In genomic region chr15:51062736-51063135, GRCh38 we compare ENCODE assay signal across 32 cellular contexts. TPM values are rescaled to one million over a fixed set of nuclear protein-coding genes. Genes with fewer than 3 reads are reported as not detected.
"Had no signal": no experiment of that assay in that cellular context is flagged by ENCODE, and none has a peak within 500 bp of the region (broad histone marks: within the 10 kb centered on the region; RNA-seq: fewer than 3 reads in every experiment).

No MANE protein-coding gene starts in this region.

- H3K27ac ChIP-seq: esophagus muscularis mucosa, foreskin keratinocyte, gastrocnemius medialis, heart left ventricle, hepatocyte, WERI-Rb-1 had no signal

- ATAC-seq: activated CD4-positive, CD25-positive, alpha-beta regulatory T cell treated with anti-CD3 and anti-CD28 coated beads, Interleukin-2, amount 50 U/mL, for 24 hours; activated CD8-positive, alpha-beta T cell treated with anti-CD3 and anti-CD28 coated beads for 36 hours; activated T-cell treated with anti-CD3 and anti-CD28 coated beads, Interleukin-2, amount 50 U/mL, for 4 hours; activated T-helper 17 cell treated with anti-CD3 and anti-CD28 coated beads, Interleukin-2, amount 50 U/mL, for 72 hours; effector memory CD8-positive, alpha-beta T cell; foreskin keratinocyte; gastrocnemius medialis; heart left ventricle; T-helper 17 cell had no signal

- H3K79me2 ChIP-seq: hepatocyte had no signal

- H3K4me3 Mint-ChIP-seq: activated B cell treated with CpG ODN at 0.5 μM for 24 hours; activated CD8-positive, alpha-beta T cell treated with anti-CD3 and anti-CD28 coated beads for 36 hours; activated naive CD8-positive, alpha-beta T cell; activated T-cell treated with anti-CD3 and anti-CD28 coated beads, Interleukin-2, amount 50 U/mL, for 4 hours; activated T-helper 17 cell treated with anti-CD3 and anti-CD28 coated beads, Interleukin-2, amount 50 U/mL, for 72 hours; effector memory CD8-positive, alpha-beta T cell; T-helper 17 cell; T-helper 2 cell treated with Interferon-gamma antibody and Interleukin-4, amounts not matched to agents 5 μg/mL and 100 μg/mL, for 36 hours had no signal

- H2AFZ ChIP-seq: hepatocyte had no signal

- H3K4me1 ChIP-seq: foreskin keratinocyte, gastrocnemius medialis, heart left ventricle had no signal

- DNase-seq: activated B cell treated with CpG ODN at 0.5 μM for 24 hours; activated CD4-positive, alpha-beta T cell treated with anti-CD3 and anti-CD28 coated beads for 48 hours; activated CD4-positive, alpha-beta T cell treated with anti-CD3 and anti-CD28 coated beads, Interleukin-2, amount 50 U/mL, for 1 hour; activated CD4-positive, alpha-beta T cell treated with anti-CD3 and anti-CD28 coated beads, Interleukin-2, amount 50 U/mL, for 48 hours; activated CD8-positive, alpha-beta memory T cell treated with anti-CD3 and anti-CD28 coated beads for 24 hours; activated CD8-positive, alpha-beta T cell treated with anti-CD3 and anti-CD28 coated beads for 36 hours; activated effector memory CD4-positive, alpha-beta T cell treated with Interleukin-2 at 50 U/mL for 16 hours; activated gamma-delta T cell treated with Interleukin-2 at 50 U/mL for 16 hours; activated naive CD4-positive, alpha-beta T cell treated with anti-CD3 and anti-CD28 coated beads, Interleukin-2, amount 50 U/mL, for 16 hours; activated naive CD4-positive, alpha-beta T cell treated with Interleukin-2 at 50 U/mL for 16 hours; activated T-cell treated with anti-CD3 and anti-CD28 coated beads, Interleukin-2, amount 50 U/mL, for 4 hours; amniotic stem cell; anterior cingulate cortex; caudate nucleus; cortex of kidney; dermis blood vessel endothelial cell; effector CD4-positive, alpha-beta T cell; effector memory CD8-positive, alpha-beta T cell; erythroblast; foreskin keratinocyte; gastrocnemius medialis; glutamatergic neuron; heart left ventricle; T-helper 17 cell; T1000; WERI-Rb-1 had no signal

- H3K4me1 Mint-ChIP-seq: activated B cell treated with CpG ODN at 0.5 μM for 24 hours; activated T-helper 17 cell treated with anti-CD3 and anti-CD28 coated beads, Interleukin-2, amount 50 U/mL, for 72 hours had no signal

- H3K4me3 ChIP-seq: esophagus muscularis mucosa, gastrocnemius medialis, heart left ventricle, hepatocyte had no signal

- H3K27me3 ChIP-seq: esophagus muscularis mucosa, gastrocnemius medialis, heart left ventricle, hepatocyte had no signal

- H3K36me3 Mint-ChIP-seq: activated naive CD8-positive, alpha-beta T cell had no signal

- H3K4me2 ChIP-seq: hepatocyte had no signal

- H3K9me3 Mint-ChIP-seq: activated B cell treated with CpG ODN at 0.5 μM for 24 hours; activated CD8-positive, alpha-beta T cell treated with anti-CD3 and anti-CD28 coated beads for 36 hours; activated T-cell treated with anti-CD3 and anti-CD28 coated beads, Interleukin-2, amount 50 U/mL, for 4 hours; activated T-helper 17 cell treated with anti-CD3 and anti-CD28 coated beads, Interleukin-2, amount 50 U/mL, for 72 hours; effector memory CD8-positive, alpha-beta T cell; T-helper 2 cell treated with Interferon-gamma antibody and Interleukin-4, amounts not matched to agents 5 μg/mL and 100 μg/mL, for 36 hours had no signal

- H3K36me3 ChIP-seq: gastrocnemius medialis, WERI-Rb-1 had no signal

- H3K27ac Mint-ChIP-seq: activated B cell treated with CpG ODN at 0.5 μM for 24 hours; activated CD8-positive, alpha-beta T cell treated with anti-CD3 and anti-CD28 coated beads for 36 hours; activated naive CD8-positive, alpha-beta T cell; activated T-helper 17 cell treated with anti-CD3 and anti-CD28 coated beads, Interleukin-2, amount 50 U/mL, for 72 hours; effector memory CD8-positive, alpha-beta T cell; T-helper 17 cell; T-helper 2 cell treated with Interferon-gamma antibody and Interleukin-4, amounts not matched to agents 5 μg/mL and 100 μg/mL, for 36 hours had no signal

- H3K9me3 ChIP-seq: esophagus muscularis mucosa, gastrocnemius medialis, heart left ventricle had no signal

RNA-seq across cellular contexts. Expression of gene TNFAIP8L3, which starts 32.0 kb away (rescaled TPM):
- total RNA-seq: activated B cell treated with CpG ODN at 0.5 μM for 24 hours; activated T-helper 17 cell treated with anti-CD3 and anti-CD28 coated beads, Interleukin-2, amount 50 U/mL, for 72 hours; T-helper 17 cell had no signal
